Comparison of ENCODE assay signal across 13 cellular contexts in genomic region chr19:900302-901111, GRCh38. TPM values are rescaled to one million over a fixed set of nuclear protein-coding genes. Genes with fewer than 3 reads are reported as not detected.
DNase-seq lines count a peak whose midpoint lies in the region; TF ChIP-seq lines count a peak whose summit lies in the region.
"Had no signal": no experiment of that assay in that cellular context is flagged by ENCODE, and none has a peak within 500 bp of the region (broad histone marks: within the 10 kb centered on the region; RNA-seq: fewer than 3 reads in every experiment).

No MANE protein-coding gene starts in this region.

- H3K4me1 Mint-ChIP-seq in endothelial cell (ENCODE audit: unreplicated experiment): no peaks in the 10 kb centered on the region

- peaks cover 4% of the 10 kb centered on the region for H3K27me3 Mint-ChIP-seq in endothelial cell (ENCODE audit: unreplicated experiment)
- H3K27me3 Mint-ChIP-seq: brain had no signal

- 80% methylated on average over 28 of the region's 30 CpGs for WGBS in SK-N-SH (ENCODE audit: low lambda C conversion rate)
- 79 to 87% (median 79%) methylated on average over 18 to 30 of the region's 30 CpGs for WGBS in ovary, 3 donors

- TF ChIP-seq CTCF in SK-N-SH (IDR thresholded peaks at IDR 0.05): no peak
- TF ChIP-seq CTCF in ovary (IDR thresholded peaks at IDR 0.05): no peak
- TF ChIP-seq CTCF in endothelial cell (IDR thresholded peaks at IDR 0.05; ENCODE audit: unreplicated experiment): no peak

- no peaks in the 10 kb centered on the region for H3K9me2 ChIP-seq in SK-N-SH

- H3F3A ChIP-seq in SK-N-SH (replicated peaks; ENCODE audit: insufficient read depth): peaks cover 4% of the 10 kb centered on the region

- TF ChIP-seq EP300 in SK-N-SH (IDR thresholded peaks at IDR 0.05; ENCODE audit: borderline replicate concordance in 1 of 2, low read depth in 1 of 2, low read length in 1 of 2) (no peak), ovary (IDR thresholded peaks at IDR 0.05) (no peak)

- intact Hi-C loops in ovary (cut with DNase I): no loop called here

- no peak overlapping the region for H3K4me3 Mint-ChIP-seq in endothelial cell (ENCODE audit: unreplicated experiment)
- H3K4me3 Mint-ChIP-seq: brain had no signal

- H3K36me3 ChIP-seq in SK-N-SH (replicated peaks in 1 of 2; ENCODE audit: control insufficient read depth in 1 of 2, insufficient read depth in 2 of 2, low read length in 1 of 2) (peaks cover 0 to 19% of the 10 kb centered on the region in 2 experiments), ovary (no peaks in the 10 kb centered on the region)

- no peaks in the 10 kb centered on the region for H3K27me3 ChIP-seq in SK-N-SH (ENCODE audit: insufficient read depth)
- H3K27me3 ChIP-seq in ovary: no peaks in the 10 kb centered on the region

- TF ChIP-seq POLR2A in ovary (IDR thresholded peaks at IDR 0.05): no peak

- H3K9me3 Mint-ChIP-seq in endothelial cell (ENCODE audit: unreplicated experiment): no peaks in the 10 kb centered on the region

- H2AFZ ChIP-seq in SK-N-SH (ENCODE audit: low read depth): no peak overlapping the region

- H3K79me2 ChIP-seq in SK-N-SH (ENCODE audit: insufficient read depth): peaks cover 36% of the 10 kb centered on the region

- H3K4me3 ChIP-seq in SK-N-SH (ENCODE audit: low read depth in 2 of 2, low read length in 1 of 2) (no peak overlapping the region), ovary (no peak overlapping the region)

- no peak overlapping the region for H3K4me2 ChIP-seq in SK-N-SH

- no peak overlapping the region for H3K9ac ChIP-seq in SK-N-SH

- H3K4me1 ChIP-seq in SK-N-SH (ENCODE audit: control insufficient read depth in 1 of 2, insufficient read depth in 2 of 2, low read depth in 1 of 2, low read length in 1 of 2) (no peaks in the 10 kb centered on the region; a peak in 1 of 4 replicates), ovary (ENCODE audit: insufficient read depth) (no peaks in the 10 kb centered on the region)

- H4K20me1 ChIP-seq in SK-N-SH (ENCODE audit: insufficient read depth): peaks cover 25% of the 10 kb centered on the region; the same call in 1 of the 2 replicates

- H3K9me3 ChIP-seq in SK-N-SH: no peaks in the 10 kb centered on the region
- H3K9me3 ChIP-seq in ovary: no peaks in the 10 kb centered on the region

- POLR2A ChIA-PET in SK-N-SH (lab: Yijun Ruan, JAX): no interaction called here

- peaks cover 3% of the 10 kb centered on the region for H3K36me3 Mint-ChIP-seq in endothelial cell (ENCODE audit: low read depth, unreplicated experiment)

- H3K27ac ChIP-seq in SK-N-SH (ENCODE audit: low read depth in 2 of 2, low read length in 1 of 2) (no peak overlapping the region), ovary (no peak overlapping the region)

- CTCF ChIA-PET in SK-N-SH (lab: Yijun Ruan, JAX): interaction anchor here (0.6 to 1.1 kb wide), 2 partner anchors 37 to 237 kb away, joined by 4 to 5 read pairs; no protein-coding TSS in a partner anchor

- DNase-seq in 8988T: peak; percentile 94
- DNase-seq in COLO829 (ENCODE audit: low spot score): peak; percentile 65
- DNase-seq in SK-N-SH: peak; percentile 87
- peak; percentile 47 for DNase-seq in germinal center (ENCODE audit: low spot score)
- no peak for DNase-seq in ovary
- DNase-seq in GM19240 (ENCODE audit: insufficient read length, low spot score): no peak
- DNase-seq in endothelial cell (ENCODE audit: low spot score): no peak
- DNase-seq in islet precursor cell: no peak
- DNase-seq: activated CD4-positive, CD25-positive, alpha-beta regulatory T cell; KBM-7; midbrain had no signal

- no peak for TF ChIP-seq RAD21 in SK-N-SH (IDR thresholded peaks at IDR 0.05; ENCODE audit: low read length)

- no peak overlapping the region for H3K27ac Mint-ChIP-seq in endothelial cell (ENCODE audit: unreplicated experiment)

TF ChIP-seq in SK-N-SH, 30 proteins besides CTCF, POLR2A, EP300 and RAD21:
- TF ChIP-seq ELF1 (IDR thresholded peaks at IDR 0.05): no peak
- TF ChIP-seq FOXM1 (IDR thresholded peaks at IDR 0.05; ENCODE audit: low read depth): no peak
- no peak for TF ChIP-seq GABPA (IDR thresholded peaks at IDR 0.05; ENCODE audit: low read depth)
- no peak for TF ChIP-seq NRF1 (IDR thresholded peaks at IDR 0.05; ENCODE audit: low read depth, low read length)
- TF ChIP-seq SIN3A (IDR thresholded peaks at IDR 0.05; ENCODE audit: borderline replicate concordance, low read depth, low read length): no peak
- TF ChIP-seq MEF2A (IDR thresholded peaks at IDR 0.05; ENCODE audit: borderline replicate concordance, low read depth): no peak
- no peak for TF ChIP-seq FOXJ3 (CRISPR knock-in tag; IDR thresholded peaks at IDR 0.05)
- TF ChIP-seq YY1 (IDR thresholded peaks at IDR 0.05; ENCODE audit: low read depth): no peak
- no peak for TF ChIP-seq GATA2 (CRISPR knock-in tag; IDR thresholded peaks at IDR 0.05)
- no peak for TF ChIP-seq USF2 (IDR thresholded peaks at IDR 0.05; ENCODE audit: borderline replicate concordance, low read depth, low read length)
TF ChIP-seq in SK-N-SH: peak in this region for 0.

RNA-seq across cellular contexts. Expression of gene RNU6-9, which starts 7.2 kb away (rescaled TPM):
- polyA plus RNA-seq in SK-N-SH (2012; rRNA removed) (not detected in 2 replicates), ovary (not detected)
- polyA plus RNA-seq in SK-N-SH (2012; cell fraction: cytosol; rRNA removed): not detected in 2 replicates
- polyA plus RNA-seq in SK-N-SH (2012; cell fraction: nucleus; rRNA removed): not detected in 2 replicates
- total RNA-seq in ovary (not detected), endothelial cell (ENCODE audit: unreplicated experiment) (not detected)
- total RNA-seq: subcutaneous adipose tissue had no signal

RNA-seq across cellular contexts. Expression of gene MED16, which starts 7.5 kb away (rescaled TPM):
- polyA plus RNA-seq in SK-N-SH (2012; rRNA removed): 30.0 and 40.6 TPM in 2 replicates
- 12.5 and 22.8 TPM in 2 replicates for polyA plus RNA-seq in SK-N-SH (2012; cell fraction: cytosol; rRNA removed)
- 49.0 and 102 TPM in 2 replicates for polyA plus RNA-seq in SK-N-SH (2012; cell fraction: nucleus; rRNA removed)
- 10 to 100 TPM; 33.1 to 75.4 (median 59.3) TPM for total RNA-seq in ovary
- 10 to 100 TPM in 1 of 2 donors, under 1 TPM in 1; 0.62 to 42.9 TPM for polyA plus RNA-seq in ovary
- total RNA-seq in endothelial cell (ENCODE audit: unreplicated experiment): 66.5 TPM

RNA-seq across cellular contexts. Expression of gene R3HDM4, which starts 12.5 kb away (rescaled TPM):
- 39.2 and 41.4 TPM in 2 replicates for polyA plus RNA-seq in SK-N-SH (2012; rRNA removed)
- 19.6 and 30.3 TPM in 2 replicates for polyA plus RNA-seq in SK-N-SH (2012; cell fraction: cytosol; rRNA removed)
- polyA plus RNA-seq in SK-N-SH (2012; cell fraction: nucleus; rRNA removed): 46.7 and 47.9 TPM in 2 replicates
- total RNA-seq in ovary: 10 to 100 TPM; 13.1 to 43.0 (median 31.2) TPM
- 10 to 100 TPM in 1 of 2 donors, 1 to 10 TPM in 1; 8.7 to 29.5 TPM for polyA plus RNA-seq in ovary
- 40.6 TPM for total RNA-seq in endothelial cell (ENCODE audit: unreplicated experiment)

RNA-seq across cellular contexts. Expression of gene KISS1R, which starts 16.6 kb away (rescaled TPM):
- polyA plus RNA-seq in SK-N-SH (2012; rRNA removed): not detected in 2 replicates
- 0.03 TPM in 1 of 2 replicates, not detected in the other for polyA plus RNA-seq in SK-N-SH (2012; cell fraction: cytosol; rRNA removed)
- polyA plus RNA-seq in SK-N-SH (2012; cell fraction: nucleus; rRNA removed): 0.04 TPM in 1 of 2 replicates, not detected in the other
- total RNA-seq in ovary: under 1 TPM in 2 of 7 donors, not detected in 5; 0.28 to 0.90 TPM
- not detected for polyA plus RNA-seq in ovary
- not detected for total RNA-seq in endothelial cell (ENCODE audit: unreplicated experiment)
- total RNA-seq: subcutaneous adipose tissue had no signal

RNA-seq across cellular contexts. Expression of gene ARID3A, which starts 25.3 kb away (rescaled TPM):
- polyA plus RNA-seq in SK-N-SH (2012; rRNA removed) (4.4 and 8.6 TPM in 2 replicates), ovary (1 to 10 TPM; 1.1 to 1.6 TPM)
- polyA plus RNA-seq in SK-N-SH (2012; cell fraction: cytosol; rRNA removed): 1.4 and 3.3 TPM in 2 replicates
- polyA plus RNA-seq in SK-N-SH (2012; cell fraction: nucleus; rRNA removed): 14.1 and 16.6 TPM in 2 replicates
- total RNA-seq in ovary (1 to 10 TPM; 2.1 to 8.1 (median 5.2) TPM), endothelial cell (ENCODE audit: unreplicated experiment) (108 TPM)

Comparison
In these comparisons a context has a peak if more than half of its experiments do, and no peak if none do; other contexts are left out.
1. DNase-seq: peak in 8988T (single experiment), COLO829 (single experiment), SK-N-SH (single experiment) and germinal center (single experiment); none in ovary (0 of 5), GM19240 (single experiment), endothelial cell (single experiment) and islet precursor cell (single experiment).